ENCODE assay signal across 9 cellular contexts in the genomic region with DNA sequence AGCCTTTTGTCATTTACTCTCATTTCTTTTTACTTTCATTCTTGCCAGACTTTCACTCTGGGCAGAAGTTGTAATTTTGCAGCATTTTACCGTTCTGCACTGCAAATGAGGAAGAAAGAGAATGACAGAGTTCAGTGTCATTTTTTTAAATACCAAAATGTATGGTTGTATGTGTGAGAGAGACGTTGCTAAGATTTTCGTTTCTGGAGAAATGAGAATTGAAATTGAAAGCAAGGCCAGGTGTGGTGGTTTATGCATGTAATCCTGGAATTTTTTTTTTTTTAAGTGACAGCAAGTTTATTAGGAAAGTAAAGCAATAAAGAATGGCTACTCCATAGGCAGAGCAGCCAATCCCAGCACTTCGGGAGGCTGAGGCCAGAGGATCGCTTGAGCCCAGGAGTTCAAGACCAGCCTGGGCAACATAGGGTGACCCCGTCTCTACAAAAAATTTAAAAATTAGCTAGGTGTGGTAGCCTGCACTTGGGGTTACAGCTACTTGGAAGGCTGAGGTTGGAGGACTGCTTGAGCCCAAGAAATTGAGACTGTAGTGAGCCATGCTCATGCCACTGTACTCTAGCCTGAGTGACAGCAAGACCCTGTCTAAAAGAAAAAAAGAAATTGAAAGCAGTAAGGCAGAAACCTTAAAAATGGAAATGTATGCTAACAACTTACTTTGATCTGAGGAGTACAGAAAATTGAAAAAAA. TPM values are rescaled to one million over a fixed set of nuclear protein-coding genes. Genes with fewer than 3 reads are reported as not detected.
DNase-seq lines count a peak whose midpoint lies in the region; ATAC-seq, FAIRE-seq and TF ChIP-seq lines count a peak whose summit lies in the region.
"Had no signal": no experiment of that assay in that cellular context is flagged by ENCODE, and none has a peak within 500 bp of the region (broad histone marks: within the 10 kb centered on the region; RNA-seq: fewer than 3 reads in every experiment).

No MANE protein-coding gene starts in this region.

- peaks cover 85% of the 10 kb centered on the region for H3K79me2 ChIP-seq in MM.1S (ENCODE audit: low read length)

- H3F3A ChIP-seq in MM.1S (ENCODE audit: insufficient read depth, low read length) = peaks cover 27% of the 10 kb centered on the region

- H3K9me2 ChIP-seq in MM.1S (replicated peaks; ENCODE audit: insufficient read depth, low read length) = no peaks in the 10 kb centered on the region

- H3K9me3 ChIP-seq in MM.1S (replicated peaks; ENCODE audit: insufficient read depth, low read length) = no peaks in the 10 kb centered on the region
- no peaks in the 10 kb centered on the region for H3K9me3 ChIP-seq in small intestine (ENCODE audit: control insufficient read depth, low read depth)

- intact Hi-C loops in cardiac septum (cut with DNase I) (loop anchor here (5.0 kb wide), 1 partner anchor 354 kb away; no protein-coding TSS in a partner anchor), left ventricle myocardium superior (cut with micrococcal nuclease) (no loop called here)

- WGBS in small intestine, 3 donors = 51 to 59% (median 53%) methylated on average over 6 of the region's 6 CpGs

- no peak for TF ChIP-seq CTCF in MM.1S (IDR thresholded peaks at IDR 0.05; ENCODE audit: low read length)

- no peak for DNase-seq in activated CD4-positive, CD25-positive, alpha-beta regulatory T cell treated with anti-CD3 and anti-CD28 coated beads, Interleukin-2, amount 50 U/mL, for 72 hours
- DNase-seq in MM.1S (peak; percentile 85), small intestine (no peak), cardiac septum (ENCODE audit: low spot score) (no peak), left ventricle myocardium superior (no peak), retina (no peak)
- DNase-seq: stimulated activated CD4-positive, alpha-beta T cell treated with anti-CD3 and anti-CD28 coated beads, Interleukin-2, amount 100 ng/mL, for 24 hours had no signal

- no peak overlapping the region for H3K4me3 ChIP-seq in MM.1S (ENCODE audit: low read length)
- no peak overlapping the region for H3K4me3 ChIP-seq in small intestine (ENCODE audit: low read depth in 1 of 2, low read length in 2 of 2)

- H3K36me3 ChIP-seq in MM.1S (replicated peaks; ENCODE audit: insufficient read depth, low read length) = peaks cover under 1% of the 10 kb centered on the region; the same call in 1 of the 2 replicates
- no peaks in the 10 kb centered on the region for H3K36me3 ChIP-seq in small intestine (ENCODE audit: control insufficient read depth in 2 of 2, insufficient read depth in 2 of 2, low read length in 2 of 2)

- peak overlapping the region; percentile 45; the same call in 1 of the 2 replicates for H3K4me2 ChIP-seq in MM.1S (ENCODE audit: low read depth, low read length)

- H3K27ac ChIP-seq in MM.1S (ENCODE audit: low read length) (peak overlapping the region; percentile 31; the same call in 1 of the 2 replicates), small intestine (ENCODE audit: low read depth in 1 of 2, low read length in 1 of 2) (peak overlapping the region; percentile 55 to 65)

- H3K4me1 ChIP-seq in MM.1S (ENCODE audit: low read length) (peaks cover 18% of the 10 kb centered on the region), small intestine (ENCODE audit: control insufficient read depth in 2 of 2, insufficient read depth in 1 of 2, low read depth in 1 of 2, low read length in 1 of 2) (no peaks in the 10 kb centered on the region)

- no peak overlapping the region for H2AFZ ChIP-seq in MM.1S (ENCODE audit: low read length)

- peak; percentile 86 to 87 for ATAC-seq in activated CD4-positive, CD25-positive, alpha-beta regulatory T cell treated with anti-CD3 and anti-CD28 coated beads, Interleukin-2, amount 50 U/mL, for 24 hours
- ATAC-seq in HG02623 (IDR thresholded peaks at IDR 0.05; ENCODE audit: unreplicated experiment) (peak; percentile 87), left ventricle myocardium superior (no peak)

- no peak overlapping the region for H3K9ac ChIP-seq in MM.1S (ENCODE audit: low read length)

- FAIRE-seq in small intestine (lab: Jason Lieb, UNC) = no peak

- peaks cover 14% of the 10 kb centered on the region for H4K20me1 ChIP-seq in MM.1S (ENCODE audit: insufficient read depth, low read length)

- H3K27me3 ChIP-seq in MM.1S (replicated peaks; ENCODE audit: insufficient read depth, low read length) (no peaks in the 10 kb centered on the region), small intestine (ENCODE audit: control insufficient read depth in 2 of 2, insufficient read depth in 2 of 2, low read length in 2 of 2) (no peaks in the 10 kb centered on the region)

RNA-seq across cellular contexts. Expression of gene DCK, which starts 12.9 kb away (rescaled TPM):
- polyA plus RNA-seq in small intestine = 10 to 100 TPM in 1 of 3 donors, 1 to 10 TPM in 2; 7.4 to 17.6 (median 9.2) TPM
- total RNA-seq in cardiac septum = 7.1 TPM
- 6.6 TPM for total RNA-seq in left ventricle myocardium superior
